Comparison of ENCODE assay signal across 1 cellular context in the genomic region with DNA sequence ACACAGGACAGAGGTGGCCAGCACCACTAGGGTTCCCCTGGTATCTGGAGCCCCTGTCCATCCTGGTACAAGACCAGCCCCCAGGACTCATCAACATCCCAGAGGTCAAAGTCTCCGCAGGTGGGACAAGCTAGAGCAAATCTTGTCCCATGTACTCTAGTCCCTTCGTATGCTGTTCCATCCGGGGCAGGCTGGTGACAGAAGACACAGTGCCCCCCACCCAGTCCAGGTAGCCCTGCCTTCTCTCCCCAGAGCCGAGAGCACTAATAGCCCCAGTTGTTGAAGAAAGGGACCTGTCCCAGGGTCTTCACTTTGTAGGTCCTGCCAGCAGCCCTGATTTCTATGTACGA.
TF ChIP-seq lines count a peak whose summit lies in the region.

No MANE protein-coding gene starts in this region.

TF ChIP-seq in HepG2, 621 proteins besides CTCF, POLR2A, EP300 and RAD21 (continued from another document):
- TF ChIP-seq, protein P1, sequence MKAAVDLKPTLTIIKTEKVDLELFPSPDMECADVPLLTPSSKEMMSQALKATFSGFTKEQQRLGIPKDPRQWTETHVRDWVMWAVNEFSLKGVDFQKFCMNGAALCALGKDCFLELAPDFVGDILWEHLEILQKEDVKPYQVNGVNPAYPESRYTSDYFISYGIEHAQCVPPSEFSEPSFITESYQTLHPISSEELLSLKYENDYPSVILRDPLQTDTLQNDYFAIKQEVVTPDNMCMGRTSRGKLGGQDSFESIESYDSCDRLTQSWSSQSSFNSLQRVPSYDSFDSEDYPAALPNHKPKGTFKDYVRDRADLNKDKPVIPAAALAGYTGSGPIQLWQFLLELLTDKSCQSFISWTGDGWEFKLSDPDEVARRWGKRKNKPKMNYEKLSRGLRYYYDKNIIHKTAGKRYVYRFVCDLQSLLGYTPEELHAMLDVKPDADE (CRISPR knock-in tag; IDR thresholded peaks at IDR 0.05): no peak
